Comparison of ENCODE assay signal across 14 cellular contexts in the genomic region with DNA sequence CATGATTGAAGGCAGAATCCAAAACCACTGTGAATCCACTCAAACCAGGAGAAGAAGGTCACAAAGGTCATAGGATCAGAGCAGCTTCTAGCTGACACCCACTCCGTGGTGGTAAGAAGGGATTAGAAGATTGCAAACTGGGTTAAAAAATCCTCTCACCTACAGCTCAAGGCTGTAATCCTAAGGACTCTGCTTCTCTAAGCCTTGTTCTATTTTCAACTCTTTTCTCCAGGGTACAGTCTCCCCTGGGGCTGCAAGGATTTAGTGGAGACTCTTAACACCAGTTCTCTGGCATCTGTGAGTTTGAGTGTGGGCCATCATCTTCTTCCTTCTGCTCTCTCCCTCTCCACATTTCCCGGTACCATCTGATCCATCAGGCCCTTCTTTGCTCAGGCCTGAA. TPM values are rescaled to one million over a fixed set of nuclear protein-coding genes. Genes with fewer than 3 reads are reported as not detected.
DNase-seq lines count a peak whose midpoint lies in the region; ATAC-seq and TF ChIP-seq lines count a peak whose summit lies in the region.
"Had no signal": no experiment of that assay in that cellular context is flagged by ENCODE, and none has a peak within 500 bp of the region (broad histone marks: within the 10 kb centered on the region; RNA-seq: fewer than 3 reads in every experiment).

A gene (plus strand): TSS at position 264 of the 400 bp plus-strand sequence. CDS start 250 bp downstream, outside the sequence.

- H4K91ac ChIP-seq in neuronal stem cell (ENCODE audit: low read depth, low read length, poor library complexity): no peak within 1 kb of the TSS

- no peak within 1 kb of the TSS for H2BK5ac ChIP-seq in neuronal stem cell (ENCODE audit: low read length)

- H2AK5ac ChIP-seq in neuronal stem cell (ENCODE audit: low read depth, low read length): peak within 1 kb of the TSS; percentile 19

- no peaks in the 10 kb centered on the region for H3K79me1 ChIP-seq in neuronal stem cell (ENCODE audit: low read depth, low read length)

- H4K20me1 ChIP-seq in mammary epithelial cell (ENCODE audit: insufficient read depth, low read length): no peaks in the 10 kb centered on the region
- H4K20me1 ChIP-seq: BLaER1 treated with 17β-estradiol and CSF1 and Interleukin-3, amounts not matched to agents 10 nM and 100 nM had no signal

- H2BK15ac ChIP-seq in neuronal stem cell (ENCODE audit: low read length): no peak within 1 kb of the TSS

- no peak within 1 kb of the TSS for H3K18ac ChIP-seq in neuronal stem cell (ENCODE audit: low read length)

- no peak for ATAC-seq in central memory CD8-positive, alpha-beta T cell (replicated peaks; ENCODE audit: extremely low read depth, poor library complexity, severe bottlenecking)
- ATAC-seq in SK-N-SH treated with all-trans-retinoic acid at 6 μM for 48 hours: no peak
- no peak for ATAC-seq in GM19023 (IDR thresholded peaks at IDR 0.05; ENCODE audit: unreplicated experiment)

- no peaks in the 10 kb centered on the region for H3K4me1 ChIP-seq in neuronal stem cell (ENCODE audit: control insufficient read depth in 2 of 2, insufficient read depth in 1 of 2, low read depth in 1 of 2, low read length in 2 of 2)
- H3K4me1 ChIP-seq in mammary epithelial cell (ENCODE audit: insufficient read depth, low read length): no peaks in the 10 kb centered on the region

- BruUV-seq in mammary epithelial cell (replicated peaks; lab: Mats Ljungman, UMichigan): no TSS peak

- H3K9me3 Mint-ChIP-seq in activated naive CD4-positive, alpha-beta T cell treated with anti-CD3 and anti-CD28 coated beads, Interleukin-2, amount 50 U/mL, for 24 hours: no peaks in the 10 kb centered on the region
- no peaks in the 10 kb centered on the region for H3K9me3 Mint-ChIP-seq in activated naive CD4-positive, alpha-beta T cell treated with anti-CD3 and anti-CD28 coated beads for 36 hours
- H3K9me3 Mint-ChIP-seq in central memory CD8-positive, alpha-beta T cell: no peaks in the 10 kb centered on the region

- H3K27ac ChIP-seq in neuronal stem cell (replicated peaks; ENCODE audit: low read length) (no peak within 1 kb of the TSS), mammary epithelial cell (ENCODE audit: insufficient read depth, low read depth, low read length) (no peak within 1 kb of the TSS)
- H3K27ac ChIP-seq: BLaER1 treated with 17β-estradiol and CSF1 and Interleukin-3, amounts not matched to agents 10 nM and 100 nM had no signal

- no peak within 1 kb of the TSS for H3K14ac ChIP-seq in neuronal stem cell (ENCODE audit: low read length)

- H3K4ac ChIP-seq in neuronal stem cell (ENCODE audit: low read length): no peak within 1 kb of the TSS

- no peaks in the 10 kb centered on the region for H3K79me2 ChIP-seq in mammary epithelial cell (ENCODE audit: insufficient read depth, low read length)

- H3K4me2 ChIP-seq in neuronal stem cell (ENCODE audit: insufficient read depth, low read length, poor library complexity, severe bottlenecking): no peak within 1 kb of the TSS
- no peak within 1 kb of the TSS for H3K4me2 ChIP-seq in mammary epithelial cell (ENCODE audit: insufficient read depth, low read depth, low read length)

- intact Hi-C loops in activated naive CD4-positive, alpha-beta T cell treated with anti-CD3 and anti-CD28 coated beads for 36 hours (cut with micrococcal nuclease): no loop called here
- intact Hi-C loops in mammary epithelial cell (cut with micrococcal nuclease): no loop called here

- CTCF ChIA-PET in activated naive CD4-positive, alpha-beta T cell treated with anti-CD3 and anti-CD28 coated beads for 36 hours (lab: Charles Lee): interaction anchor here (1.2 kb wide), 1 partner anchor 68 kb away, joined by 3 read pairs; no protein-coding TSS in a partner anchor
- CTCF ChIA-PET in mammary epithelial cell (lab: Charles Lee; ENCODE audit: low non-redundant PET): no interaction called here

- peak within 1 kb of the TSS; percentile 30 for H3K27ac Mint-ChIP-seq in activated naive CD4-positive, alpha-beta T cell treated with anti-CD3 and anti-CD28 coated beads, Interleukin-2, amount 50 U/mL, for 24 hours
- H3K27ac Mint-ChIP-seq in activated naive CD4-positive, alpha-beta T cell treated with anti-CD3 and anti-CD28 coated beads for 36 hours: no peak within 1 kb of the TSS
- H3K27ac Mint-ChIP-seq in central memory CD8-positive, alpha-beta T cell (ENCODE audit: low read depth): peak within 1 kb of the TSS; percentile 16

- DNase-seq in activated naive CD4-positive, alpha-beta T cell treated with anti-CD3 and anti-CD28 coated beads for 36 hours: no peak
- DNase-seq in NCI-H82 (lab: John Stamatoyannopoulos, UW) (peak; percentile 92), neuronal stem cell (ENCODE audit: low spot score) (no peak), mammary epithelial cell (no peak)
- DNase-seq in central memory CD8-positive, alpha-beta T cell (ENCODE audit: low spot score in 2 of 2): no peak
- DNase-seq: 8988T; CD4-positive, CD25-positive, alpha-beta regulatory T cell; DMS79 treated with DMSO at 0.1 percent for 48 hours; EL had no signal

- H3K9ac ChIP-seq in neuronal stem cell (ENCODE audit: low read depth, low read length, poor library complexity) (no peak within 1 kb of the TSS), mammary epithelial cell (ENCODE audit: insufficient read depth, low read length) (no peak within 1 kb of the TSS)
- H3K9ac ChIP-seq: BLaER1 treated with 17β-estradiol and CSF1 and Interleukin-3, amounts not matched to agents 10 nM and 100 nM had no signal

- H3K27me3 Mint-ChIP-seq in activated naive CD4-positive, alpha-beta T cell treated with anti-CD3 and anti-CD28 coated beads, Interleukin-2, amount 50 U/mL, for 24 hours: no peaks in the 10 kb centered on the region
- no peaks in the 10 kb centered on the region for H3K27me3 Mint-ChIP-seq in activated naive CD4-positive, alpha-beta T cell treated with anti-CD3 and anti-CD28 coated beads for 36 hours (ENCODE audit: low read depth)
- H3K27me3 Mint-ChIP-seq in central memory CD8-positive, alpha-beta T cell: peaks cover 17% of the 10 kb centered on the region

- H3K23ac ChIP-seq in neuronal stem cell (ENCODE audit: low read depth, low read length, poor library complexity): peak within 1 kb of the TSS; percentile 61

- H3K27me3 ChIP-seq in neuronal stem cell (ENCODE audit: control insufficient read depth in 3 of 3, insufficient read depth in 3 of 3, low read depth in 1 of 3, low read length in 3 of 3) (peaks cover 0 to 12% (median 0%) of the 10 kb centered on the region in 3 experiments), mammary epithelial cell (ENCODE audit: insufficient read depth, low read length) (no peaks in the 10 kb centered on the region)
- H3K27me3 ChIP-seq: BLaER1 treated with 17β-estradiol and CSF1 and Interleukin-3, amounts not matched to agents 10 nM and 100 nM had no signal

- H3K4me1 Mint-ChIP-seq in activated naive CD4-positive, alpha-beta T cell treated with anti-CD3 and anti-CD28 coated beads, Interleukin-2, amount 50 U/mL, for 24 hours: no peaks in the 10 kb centered on the region
- H3K4me1 Mint-ChIP-seq in activated naive CD4-positive, alpha-beta T cell treated with anti-CD3 and anti-CD28 coated beads for 36 hours (ENCODE audit: low read depth): no peaks in the 10 kb centered on the region
- no peaks in the 10 kb centered on the region for H3K4me1 Mint-ChIP-seq in central memory CD8-positive, alpha-beta T cell
- H3K4me1 Mint-ChIP-seq: CD4-positive, CD25-positive, alpha-beta regulatory T cell had no signal

- no CpG with 5 or more reads among the region's 2 CpGs for WGBS in neuronal stem cell (ENCODE audit: extremely low coverage in 2 of 2, insufficient read length in 2 of 2, insufficient replicate concordance in 1 of 2), 2 donors
- 94% methylated on average over 2 of the region's 2 CpGs for whole genome bisulfite sequencing in mammary epithelial cell (ENCODE audit: low coverage, missing lambda C conversion rate)

- no peak within 1 kb of the TSS for H2BK12ac ChIP-seq in neuronal stem cell (ENCODE audit: low read length)

- in situ Hi-C loops in mammary epithelial cell (cut with MboI; ENCODE audit: low sequenced_read_pairs in 2 of 2): no loop called here

- H3K9me3 ChIP-seq in neuronal stem cell (replicated peaks in 1 of 2; ENCODE audit: control insufficient read depth in 2 of 2, insufficient read depth in 1 of 2, low read depth in 1 of 2, low read length in 2 of 2) (no peaks in the 10 kb centered on the region), mammary epithelial cell (replicated peaks; ENCODE audit: insufficient read depth, low read length) (no peaks in the 10 kb centered on the region)
- H3K9me3 ChIP-seq: BLaER1 treated with 17β-estradiol and CSF1 and Interleukin-3, amounts not matched to agents 10 nM and 100 nM had no signal

- no peaks in the 10 kb centered on the region for H3K36me3 Mint-ChIP-seq in activated naive CD4-positive, alpha-beta T cell treated with anti-CD3 and anti-CD28 coated beads, Interleukin-2, amount 50 U/mL, for 24 hours
- H3K36me3 Mint-ChIP-seq in activated naive CD4-positive, alpha-beta T cell treated with anti-CD3 and anti-CD28 coated beads for 36 hours (ENCODE audit: low read depth): no peaks in the 10 kb centered on the region
- H3K36me3 Mint-ChIP-seq in central memory CD8-positive, alpha-beta T cell (ENCODE audit: insufficient read depth): peaks cover 1% of the 10 kb centered on the region
- H3K36me3 Mint-ChIP-seq: CD4-positive, CD25-positive, alpha-beta regulatory T cell had no signal

- TF ChIP-seq CTCF in mammary epithelial cell (conservative IDR thresholded peaks at IDR 0.05 in 1 of 2, IDR thresholded peaks at IDR 0.05 in 1 of 2; ENCODE audit: extremely low read depth in 1 of 2, insufficient read depth in 1 of 2, low read depth in 1 of 2, low read length in 2 of 2): no peak

- H3K36me3 ChIP-seq in neuronal stem cell (replicated peaks in 1 of 2; ENCODE audit: control insufficient read depth in 2 of 2, insufficient read depth in 2 of 2, low read length in 2 of 2) (no peaks in the 10 kb centered on the region), mammary epithelial cell (ENCODE audit: insufficient read depth, low read length) (no peaks in the 10 kb centered on the region)
- H3K36me3 ChIP-seq: BLaER1 treated with 17β-estradiol and CSF1 and Interleukin-3, amounts not matched to agents 10 nM and 100 nM had no signal

- H3K4me3 ChIP-seq in neuronal stem cell (ENCODE audit: low read length in 2 of 2) (peak within 1 kb of the TSS in 1 of 2 donors; percentile 57), mammary epithelial cell (replicated peaks in 1 of 3; ENCODE audit: insufficient read depth in 1 of 3, low read depth in 2 of 3, low read length in 3 of 3) (no peak within 1 kb of the TSS)
- H3K4me3 ChIP-seq: BLaER1 treated with 17β-estradiol and CSF1 and Interleukin-3, amounts not matched to agents 10 nM and 100 nM had no signal

- dilution Hi-C loops in mammary epithelial cell (cut with HindIII; ENCODE audit: low sequenced_read_pairs): loop anchor here (5.0 kb wide), 3 partner anchors 46 to 106 kb away; no protein-coding TSS in a partner anchor

- no peak within 1 kb of the TSS for H3K4me3 Mint-ChIP-seq in activated naive CD4-positive, alpha-beta T cell treated with anti-CD3 and anti-CD28 coated beads, Interleukin-2, amount 50 U/mL, for 24 hours
- no peak within 1 kb of the TSS for H3K4me3 Mint-ChIP-seq in activated naive CD4-positive, alpha-beta T cell treated with anti-CD3 and anti-CD28 coated beads for 36 hours
- no peak within 1 kb of the TSS for H3K4me3 Mint-ChIP-seq in central memory CD8-positive, alpha-beta T cell
- H3K4me3 Mint-ChIP-seq: CD4-positive, CD25-positive, alpha-beta regulatory T cell had no signal

- H4K8ac ChIP-seq in neuronal stem cell (ENCODE audit: low read depth, low read length): no peak within 1 kb of the TSS

- H2AFZ ChIP-seq in neuronal stem cell (ENCODE audit: low read length) (no peak within 1 kb of the TSS), mammary epithelial cell (ENCODE audit: low read depth, low read length) (no peak within 1 kb of the TSS)

- H2BK120ac ChIP-seq in neuronal stem cell (ENCODE audit: low read depth, low read length): no peak within 1 kb of the TSS

RNA-seq across cellular contexts. Expression of the gene that starts here (rescaled TPM):
- total RNA-seq in activated naive CD4-positive, alpha-beta T cell treated with anti-CD3 and anti-CD28 coated beads for 36 hours: not detected
- 2.2 TPM for polyA plus RNA-seq in neuronal stem cell (2013, experiment 1 of 2)
- 2.8 TPM for polyA plus RNA-seq in neuronal stem cell (2013, experiment 2 of 2)
- not detected for total RNA-seq in mammary epithelial cell
- polyA plus RNA-seq in mammary epithelial cell: not detected
- not detected for polyA minus RNA-seq in mammary epithelial cell
- total RNA-seq: CD4-positive, CD25-positive, alpha-beta regulatory T cell; H4 had no signal
- polyA plus RNA-seq: CD4-positive, CD25-positive, alpha-beta regulatory T cell had no signal
